Comparison of ENCODE assay signal across 19 cellular contexts in genomic region chr2:11766016-11766415, GRCh38. TPM values are rescaled to one million over a fixed set of nuclear protein-coding genes. Genes with fewer than 3 reads are reported as not detected.
DNase-seq lines count a peak whose midpoint lies in the region; ATAC-seq and TF ChIP-seq lines count a peak whose summit lies in the region.
"Had no signal": no experiment of that assay in that cellular context is flagged by ENCODE, and none has a peak within 500 bp of the region (broad histone marks: within the 10 kb centered on the region; RNA-seq: fewer than 3 reads in every experiment).

No MANE protein-coding gene starts in this region.

- H3K9me3 ChIP-seq in T-helper 17 cell (ENCODE audit: control insufficient read depth, low read length, poor library complexity, severe bottlenecking), result no peaks in the 10 kb centered on the region

- no peak for TF ChIP-seq CTCF in coronary artery (IDR thresholded peaks at IDR 0.05)

- peaks cover 19% of the 10 kb centered on the region for H3K4me1 Mint-ChIP-seq in activated naive CD8-positive, alpha-beta T cell treated with anti-CD3 and anti-CD28 coated beads, Interleukin-2, amount 10 ng/mL, durations not matched to agents 7 days and 5 days
- H3K4me1 Mint-ChIP-seq in activated naive CD8-positive, alpha-beta T cell treated with anti-CD3 and anti-CD28 coated beads, Interleukin-2, amount 50 U/mL, for 24 hours, result peaks cover 16% of the 10 kb centered on the region
- H3K4me1 Mint-ChIP-seq in T-helper 17 cell, result peaks cover 31% of the 10 kb centered on the region

- H3K9me3 Mint-ChIP-seq in activated naive CD8-positive, alpha-beta T cell treated with anti-CD3 and anti-CD28 coated beads, Interleukin-2, amount 10 ng/mL, durations not matched to agents 7 days and 5 days, result no peaks in the 10 kb centered on the region
- H3K9me3 Mint-ChIP-seq in activated naive CD8-positive, alpha-beta T cell treated with anti-CD3 and anti-CD28 coated beads, Interleukin-2, amount 50 U/mL, for 24 hours, result no peaks in the 10 kb centered on the region
- H3K9me3 Mint-ChIP-seq: IgD-negative memory B cell had no signal

- no peak for DNase-seq in activated naive CD8-positive, alpha-beta T cell treated with anti-CD3 and anti-CD28 coated beads, Interleukin-2, amount 10 ng/mL, durations not matched to agents 7 days and 5 days
- DNase-seq in activated naive CD8-positive, alpha-beta T cell treated with anti-CD3 and anti-CD28 coated beads, Interleukin-2, amount 50 U/mL, for 24 hours, result no peak
- DNase-seq in T-helper 17 cell (no peak), coronary artery (ENCODE audit: low spot score) (peak; percentile 35), anterior cingulate cortex (lab: John Stamatoyannopoulos, UW) (no peak)
- DNase-seq: ACHN, C1 segment of cervical spinal cord, DMS79, Karpas-422, NCI-H1417 treated with DMSO at 0.1 percent for 48 hours, NCI-H187 treated with DMSO at 0.1 percent for 48 hours, NCI-H2227 treated with DMSO at 0.1 percent for 48 hours, NCI-H510A treated with DMSO at 0.1 percent for 48 hours, NCI-H774, PC-3, RPMI8226 had no signal

- peaks cover 45% of the 10 kb centered on the region for H3K36me3 Mint-ChIP-seq in activated naive CD8-positive, alpha-beta T cell treated with anti-CD3 and anti-CD28 coated beads, Interleukin-2, amount 10 ng/mL, durations not matched to agents 7 days and 5 days
- H3K36me3 Mint-ChIP-seq in activated naive CD8-positive, alpha-beta T cell treated with anti-CD3 and anti-CD28 coated beads, Interleukin-2, amount 50 U/mL, for 24 hours (ENCODE audit: low read depth), result peaks cover 31% of the 10 kb centered on the region
- H3K36me3 Mint-ChIP-seq in T-helper 17 cell (ENCODE audit: low read depth), result peaks cover 12% of the 10 kb centered on the region

- H3K4me3 Mint-ChIP-seq in activated naive CD8-positive, alpha-beta T cell treated with anti-CD3 and anti-CD28 coated beads, Interleukin-2, amount 10 ng/mL, durations not matched to agents 7 days and 5 days, result no peak overlapping the region
- no peak overlapping the region for H3K4me3 Mint-ChIP-seq in activated naive CD8-positive, alpha-beta T cell treated with anti-CD3 and anti-CD28 coated beads, Interleukin-2, amount 50 U/mL, for 24 hours
- H3K4me3 Mint-ChIP-seq in T-helper 17 cell, result no peak overlapping the region
- H3K4me3 Mint-ChIP-seq: IgD-negative memory B cell had no signal

- peak overlapping the region; percentile 54 for H3K27ac Mint-ChIP-seq in activated naive CD8-positive, alpha-beta T cell treated with anti-CD3 and anti-CD28 coated beads, Interleukin-2, amount 10 ng/mL, durations not matched to agents 7 days and 5 days
- H3K27ac Mint-ChIP-seq in activated naive CD8-positive, alpha-beta T cell treated with anti-CD3 and anti-CD28 coated beads, Interleukin-2, amount 50 U/mL, for 24 hours, result no peak overlapping the region
- peak overlapping the region; percentile 80 for H3K27ac Mint-ChIP-seq in T-helper 17 cell
- H3K27ac Mint-ChIP-seq: IgD-negative memory B cell had no signal

- no peaks in the 10 kb centered on the region for H3K27me3 Mint-ChIP-seq in activated naive CD8-positive, alpha-beta T cell treated with anti-CD3 and anti-CD28 coated beads, Interleukin-2, amount 10 ng/mL, durations not matched to agents 7 days and 5 days
- H3K27me3 Mint-ChIP-seq in activated naive CD8-positive, alpha-beta T cell treated with anti-CD3 and anti-CD28 coated beads, Interleukin-2, amount 50 U/mL, for 24 hours, result no peaks in the 10 kb centered on the region
- H3K27me3 Mint-ChIP-seq in T-helper 17 cell, result no peaks in the 10 kb centered on the region
- H3K27me3 Mint-ChIP-seq: IgD-negative memory B cell had no signal

- H3K4me3 ChIP-seq in coronary artery, result no peak overlapping the region

- H3K27ac ChIP-seq in coronary artery, result no peak overlapping the region

- ATAC-seq in activated naive CD8-positive, alpha-beta T cell treated with anti-CD3 and anti-CD28 coated beads, Interleukin-2, amount 10 ng/mL, durations not matched to agents 7 days and 5 days (ENCODE audit: low read depth), result no peak
- no peak for ATAC-seq in activated naive CD8-positive, alpha-beta T cell treated with anti-CD3 and anti-CD28 coated beads, Interleukin-2, amount 50 U/mL, for 24 hours
- ATAC-seq in T-helper 17 cell (no peak), GM19328 (IDR thresholded peaks at IDR 0.05; ENCODE audit: unreplicated experiment) (no peak), GM21447 (IDR thresholded peaks at IDR 0.05; ENCODE audit: unreplicated experiment) (no peak)
- ATAC-seq: PC-3 had no signal

- POLR2A ChIA-PET in activated naive CD8-positive, alpha-beta T cell treated with anti-CD3 and anti-CD28 coated beads, Interleukin-2, amount 10 ng/mL, durations not matched to agents 7 days and 5 days (lab: Charles Lee), result no interaction called here

RNA-seq across cellular contexts. Expression of gene LPIN1, which starts 19.6 kb away (rescaled TPM):
- 10 to 100 TPM; 70.9 to 71.7 TPM for total RNA-seq in activated naive CD8-positive, alpha-beta T cell treated with anti-CD3 and anti-CD28 coated beads, Interleukin-2, amount 10 ng/mL, durations not matched to agents 7 days and 5 days
- total RNA-seq in T-helper 17 cell, result 10 to 100 TPM; 86.7 to 99.8 TPM
